In the genomic region with DNA sequence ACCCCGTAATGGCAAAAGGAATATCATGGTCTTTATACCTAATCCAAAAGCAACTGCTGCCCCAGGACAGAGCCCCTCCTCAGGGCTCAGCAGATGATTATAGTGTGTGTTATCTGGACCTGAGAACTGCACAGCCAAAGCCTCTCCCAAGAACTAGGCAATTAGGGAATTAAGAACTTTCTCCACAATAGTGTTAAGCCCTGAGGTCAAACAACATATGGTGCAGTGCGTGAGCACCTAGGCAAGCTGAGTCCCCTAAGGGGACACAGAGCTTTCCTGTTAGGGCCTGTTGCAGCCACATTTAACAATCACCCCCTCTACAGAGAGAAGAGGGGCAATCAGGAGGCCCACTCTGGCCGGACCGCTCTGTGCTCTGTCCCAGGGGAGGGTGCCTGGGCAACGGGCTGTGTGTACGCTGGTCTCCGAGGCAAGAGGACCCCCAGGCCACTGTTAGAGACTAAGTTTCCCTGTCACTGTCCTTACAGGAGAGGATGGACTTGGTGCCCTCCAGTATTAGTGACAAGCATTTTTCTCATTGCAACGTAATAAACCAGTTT, we compare ENCODE assay signal across 17 cellular contexts. TPM values are rescaled to one million over a fixed set of nuclear protein-coding genes. Genes with fewer than 3 reads are reported as not detected.
DNase-seq lines count a peak whose midpoint lies in the region; ATAC-seq and TF ChIP-seq lines count a peak whose summit lies in the region.
"Had no signal": no experiment of that assay in that cellular context is flagged by ENCODE, and none has a peak within 500 bp of the region (broad histone marks: within the 10 kb centered on the region; RNA-seq: fewer than 3 reads in every experiment).

No MANE protein-coding gene starts in this region.

- DNase-seq in left ventricle myocardium inferior (no peak), right cardiac atrium (no peak), WERI-Rb-1 (peak; percentile 69), UCSD-AML1 (lab: John Stamatoyannopoulos, UW; ENCODE audit: unreplicated experiment) (no peak), SHP77 (lab: John Stamatoyannopoulos, UW) (no peak), SIG-M5 treated with dmso at 0.1 percent for 504 hours (lab: John Stamatoyannopoulos, UW; ENCODE audit: unreplicated experiment) (no peak)
- DNase-seq in activated T-cell treated with anti-CD3 and anti-CD28 coated beads, Interleukin-2, amount 50 U/mL, for 1 hour, result no peak
- DNase-seq: ACHN; activated CD4-positive, alpha-beta T cell treated with anti-CD3 and anti-CD28 coated beads, Interleukin-2, amount 50 U/mL, for 1 hour; activated T-cell treated with anti-CD3 and anti-CD28 coated beads, Interleukin-2, amount 50 U/mL, for 4 hours; central memory CD4-positive, alpha-beta T cell; NCI-H2029 treated with DMSO at 0.1 percent for 48 hours; SHP77 treated with DMSO at 0.1 percent for 48 hours had no signal

- no peak for ATAC-seq in right cardiac atrium

- 77% methylated on average over 8 of the region's 8 CpGs for WGBS in right cardiac atrium
- 19 to 47% methylated on average over 3 to 6 of the region's 8 CpGs for WGBS in mesodermal cell (ENCODE audit: insufficient coverage in 2 of 2), 2 experiments

- TF ChIP-seq CTCF in left ventricle myocardium inferior (IDR thresholded peaks at IDR 0.05; ENCODE audit: borderline replicate concordance), result no peak
- no peak for TF ChIP-seq CTCF in WERI-Rb-1 (IDR thresholded peaks at IDR 0.05; ENCODE audit: low read depth, low read length)

- H3K4me1 ChIP-seq in left ventricle myocardium inferior (peaks cover 44% of the 10 kb centered on the region), right cardiac atrium (ENCODE audit: control insufficient read depth, insufficient read depth, low read length) (peaks cover 2% of the 10 kb centered on the region), mesodermal cell (ENCODE audit: control insufficient read depth, insufficient read depth, low read length, poor library complexity, severe bottlenecking) (peaks cover 8% of the 10 kb centered on the region)

- H3K27ac ChIP-seq in left ventricle myocardium inferior (replicated peaks), result no peak overlapping the region
- H3K27ac ChIP-seq in right cardiac atrium (ENCODE audit: low read length), result no peak overlapping the region
- H3K27ac ChIP-seq in WERI-Rb-1, result no peak overlapping the region
- H3K27ac ChIP-seq in mesodermal cell (ENCODE audit: low read depth, low read length, severe bottlenecking), result no peak overlapping the region
- H3K27ac ChIP-seq: psoas muscle had no signal

- H3K4me3 ChIP-seq in left ventricle myocardium inferior (peak overlapping the region; percentile 73), right cardiac atrium (ENCODE audit: low read length) (no peak overlapping the region), WERI-Rb-1 (ENCODE audit: low read depth, low read length) (peak overlapping the region; percentile 35), mesodermal cell (ENCODE audit: extremely low read depth, insufficient read depth, low read length, poor library complexity, severe bottlenecking) (peak overlapping the region; percentile 41)
- H3K4me3 ChIP-seq: mucosa of descending colon had no signal

- H3K36me3 ChIP-seq in left ventricle myocardium inferior, result no peaks in the 10 kb centered on the region
- H3K36me3 ChIP-seq in WERI-Rb-1, result no peaks in the 10 kb centered on the region
- no peaks in the 10 kb centered on the region for H3K36me3 ChIP-seq in mesodermal cell (ENCODE audit: control insufficient read depth, insufficient read depth, low read length)

- no peaks in the 10 kb centered on the region for H3K9me3 ChIP-seq in left ventricle myocardium inferior (replicated peaks)
- H3K9me3 ChIP-seq in right cardiac atrium (ENCODE audit: control insufficient read depth, low read length), result no peaks in the 10 kb centered on the region
- H3K9me3 ChIP-seq in WERI-Rb-1 (ENCODE audit: severe bottlenecking), result no peaks in the 10 kb centered on the region
- no peaks in the 10 kb centered on the region for H3K9me3 ChIP-seq in mesodermal cell (ENCODE audit: control insufficient read depth, low read length)
- H3K9me3 ChIP-seq: mucosa of descending colon, psoas muscle had no signal

- H3K27me3 ChIP-seq in left ventricle myocardium inferior (ENCODE audit: low read depth) (peaks cover 30% of the 10 kb centered on the region), right cardiac atrium (ENCODE audit: control insufficient read depth, insufficient read depth) (no peaks in the 10 kb centered on the region), WERI-Rb-1 (ENCODE audit: insufficient read depth, low read depth, severe bottlenecking) (peaks cover 46% of the 10 kb centered on the region)

- intact Hi-C loops in left ventricle myocardium inferior (cut with micrococcal nuclease), result no loop called here
- intact Hi-C loops in right cardiac atrium (cut with DNase I), result no loop called here

RNA-seq across cellular contexts. Expression of gene KCNJ5, which starts 1.4 kb away (rescaled TPM):
- total RNA-seq in left ventricle myocardium inferior (5.4 TPM), right cardiac atrium (10 to 100 TPM in 3 of 4 donors, 1 to 10 TPM in 1; 9.3 to 30.0 (median 24.0) TPM)
- polyA plus RNA-seq in right cardiac atrium, result 15.8 TPM
- 0.74 TPM for polyA plus RNA-seq in mesodermal cell (2013, experiment 1 of 2)
- 0.66 TPM for polyA plus RNA-seq in mesodermal cell (2013, experiment 2 of 2)
- total RNA-seq: activated T-cell treated with anti-CD3 and anti-CD28 coated beads, Interleukin-2, amount 50 U/mL, for 4 hours had no signal

RNA-seq across cellular contexts. Expression of gene KCNJ1, which starts 22.6 kb away (rescaled TPM):
- total RNA-seq in left ventricle myocardium inferior, result not detected
- total RNA-seq in right cardiac atrium, result under 1 TPM in 1 of 4 donors, not detected in 3; 0.17 TPM
- 0.09 TPM for polyA plus RNA-seq in right cardiac atrium
- polyA plus RNA-seq in mesodermal cell (2013, experiment 1 of 2), result not detected
- polyA plus RNA-seq in mesodermal cell (2013, experiment 2 of 2), result not detected
- total RNA-seq: activated T-cell treated with anti-CD3 and anti-CD28 coated beads, Interleukin-2, amount 50 U/mL, for 4 hours; frontal cortex; mucosa of descending colon; psoas muscle had no signal
- polyA plus RNA-seq: psoas muscle had no signal

RNA-seq across cellular contexts. Expression of gene TP53AIP1, which starts 52.9 kb away (rescaled TPM):
- total RNA-seq in left ventricle myocardium inferior (not detected), right cardiac atrium (not detected)
- 0.05 TPM for polyA plus RNA-seq in right cardiac atrium
- not detected for polyA plus RNA-seq in mesodermal cell (2013, experiment 1 of 2)
- not detected for polyA plus RNA-seq in mesodermal cell (2013, experiment 2 of 2)
- total RNA-seq: activated T-cell treated with anti-CD3 and anti-CD28 coated beads, Interleukin-2, amount 50 U/mL, for 4 hours had no signal
